8 cellular contexts compared by ENCODE assay signal in genomic region chr18:3597978-3598365, GRCh38.
DNase-seq lines count a peak whose midpoint lies in the region; ATAC-seq and TF ChIP-seq lines count a peak whose summit lies in the region.
"Not testable (repeated sequence)": the region's sequence is repeated elsewhere in the genome, so short reads cannot be mapped to it uniquely, and the experiment has no call there.

No MANE protein-coding gene starts in this region.

- peaks cover 19% of the 10 kb centered on the region for H3F3A ChIP-seq in GM23338 (replicated peaks; ENCODE audit: low read depth)

- DNase-seq in GM23338 (ENCODE audit: low spot score); T-helper 17 cell; caudate nucleus (lab: John Stamatoyannopoulos, UW); natural killer cell: not testable (repeated sequence)
- peak; percentile 76 for DNase-seq in cardiac septum (ENCODE audit: low spot score)
- peak in 1 of 2 donors; percentile 45 for DNase-seq in upper lobe of left lung

- 70 to 81% methylated on average over 10 of the region's 10 CpGs for WGBS in upper lobe of left lung, 2 donors

- H3K4me1 ChIP-seq in GM23338 (ENCODE audit: insufficient read depth) (peaks cover 56% of the 10 kb centered on the region), skeletal muscle satellite cell (ENCODE audit: control insufficient read depth, insufficient read depth, low read length) (peaks cover 52% of the 10 kb centered on the region), upper lobe of left lung (peaks cover 40 to 58% (median 47%) of the 10 kb centered on the region in 4 donors)

- H3K27ac Mint-ChIP-seq in GM23338 (peak overlapping the region; percentile 94), T-helper 17 cell (peak overlapping the region; percentile 99), natural killer cell (peak overlapping the region; percentile 99)
- peak overlapping the region; percentile 97 for H3K27ac Mint-ChIP-seq in activated T-helper 17 cell treated with anti-CD3 and anti-CD28 coated beads, Interleukin-2, amount 50 U/mL, for 72 hours

- not testable (repeated sequence) for H3K9me3 Mint-ChIP-seq in GM23338; activated T-helper 17 cell treated with anti-CD3 and anti-CD28 coated beads, Interleukin-2, amount 50 U/mL, for 72 hours; natural killer cell

- H3K4me1 Mint-ChIP-seq in GM23338, result peaks cover 54% of the 10 kb centered on the region
- peaks cover 38% of the 10 kb centered on the region for H3K4me1 Mint-ChIP-seq in T-helper 17 cell
- H3K4me1 Mint-ChIP-seq in activated T-helper 17 cell treated with anti-CD3 and anti-CD28 coated beads, Interleukin-2, amount 50 U/mL, for 72 hours, result peaks cover 26% of the 10 kb centered on the region
- peaks cover 45 to 46% of the 10 kb centered on the region in 2 donors for H3K4me1 Mint-ChIP-seq in natural killer cell

- H3K9me3 ChIP-seq in T-helper 17 cell (ENCODE audit: control insufficient read depth, low read length, poor library complexity, severe bottlenecking); skeletal muscle satellite cell (replicated peaks; ENCODE audit: low read length); upper lobe of left lung: not testable (repeated sequence)

- not testable (repeated sequence) for H3K4me3 ChIP-seq in GM23338; skeletal muscle satellite cell (ENCODE audit: low read length); upper lobe of left lung

- not testable (repeated sequence) for H2AFZ ChIP-seq in GM23338

- H3K79me2 ChIP-seq in GM23338 (replicated peaks; ENCODE audit: insufficient read depth), result peaks cover 19% of the 10 kb centered on the region

- not testable (repeated sequence) for H3K4me2 ChIP-seq in GM23338
- H3K4me2 ChIP-seq in skeletal muscle satellite cell (ENCODE audit: low read length), result peak overlapping the region; percentile 93

- H3K36me3 ChIP-seq in GM23338 (ENCODE audit: insufficient read depth); skeletal muscle satellite cell (ENCODE audit: insufficient read depth, low read length); upper lobe of left lung: not testable (repeated sequence)

- not testable (repeated sequence) for H3K9ac ChIP-seq in skeletal muscle satellite cell (ENCODE audit: low read depth, low read length)

- H3K36me3 Mint-ChIP-seq in GM23338 (ENCODE audit: low read depth), result peaks cover 21% of the 10 kb centered on the region
- H3K36me3 Mint-ChIP-seq in T-helper 17 cell (ENCODE audit: low read depth); natural killer cell: not testable (repeated sequence)
- peaks cover 58% of the 10 kb centered on the region for H3K36me3 Mint-ChIP-seq in activated T-helper 17 cell treated with anti-CD3 and anti-CD28 coated beads, Interleukin-2, amount 50 U/mL, for 72 hours (ENCODE audit: low read depth)

- not testable (repeated sequence) for H3K27me3 ChIP-seq in GM23338 (ENCODE audit: insufficient read depth); skeletal muscle satellite cell (ENCODE audit: control insufficient read depth, insufficient read depth, low read length); upper lobe of left lung

- not testable (repeated sequence) for ATAC-seq in GM23338; T-helper 17 cell; activated T-helper 17 cell treated with anti-CD3 and anti-CD28 coated beads, Interleukin-2, amount 50 U/mL, for 72 hours (replicated peaks); natural killer cell; upper lobe of left lung (ENCODE audit: low FRiP score in 2 of 2)

- TF ChIP-seq CTCF in GM23338 (conservative IDR thresholded peaks at IDR 0.05; ENCODE audit: low read depth in 2 of 2); natural killer cell (IDR thresholded peaks at IDR 0.05); upper lobe of left lung (IDR thresholded peaks at IDR 0.05): not testable (repeated sequence)

- peaks cover 11% of the 10 kb centered on the region for H3K27me3 Mint-ChIP-seq in GM23338 (ENCODE audit: insufficient read depth, low read depth, poor library complexity)
- H3K27me3 Mint-ChIP-seq in T-helper 17 cell; activated T-helper 17 cell treated with anti-CD3 and anti-CD28 coated beads, Interleukin-2, amount 50 U/mL, for 72 hours; natural killer cell (ENCODE audit: low read depth in 2 of 2): not testable (repeated sequence)

- peak overlapping the region; percentile 72; the same call in 1 of the 2 replicates for H3K27ac ChIP-seq in GM23338 (ENCODE audit: low read depth)
- peak overlapping the region; percentile 96 for H3K27ac ChIP-seq in caudate nucleus (ENCODE audit: low read depth, low read length)
- peak overlapping the region; percentile 95 to 97 (median 95) for H3K27ac ChIP-seq in upper lobe of left lung

- not testable (repeated sequence) for TF ChIP-seq EP300 in upper lobe of left lung (IDR thresholded peaks at IDR 0.05)

- H3K9me2 ChIP-seq in GM23338 (ENCODE audit: insufficient read depth), result not testable (repeated sequence)

- not testable (repeated sequence) for TF ChIP-seq POLR2A in upper lobe of left lung (IDR thresholded peaks at IDR 0.05)

- not testable (repeated sequence) for H4K20me1 ChIP-seq in GM23338 (replicated peaks; ENCODE audit: insufficient read depth)

- H3K4me3 Mint-ChIP-seq in GM23338, T-helper 17 cell: not testable (repeated sequence)
- peak overlapping the region; percentile 94 for H3K4me3 Mint-ChIP-seq in activated T-helper 17 cell treated with anti-CD3 and anti-CD28 coated beads, Interleukin-2, amount 50 U/mL, for 72 hours
- H3K4me3 Mint-ChIP-seq in natural killer cell, result peak overlapping the region; percentile 47

- intact Hi-C loops in cardiac septum (cut with DNase I); natural killer cell (cut with micrococcal nuclease): not testable (repeated sequence)
